ENCODE assay signal across 19 cellular contexts in the genomic region with DNA sequence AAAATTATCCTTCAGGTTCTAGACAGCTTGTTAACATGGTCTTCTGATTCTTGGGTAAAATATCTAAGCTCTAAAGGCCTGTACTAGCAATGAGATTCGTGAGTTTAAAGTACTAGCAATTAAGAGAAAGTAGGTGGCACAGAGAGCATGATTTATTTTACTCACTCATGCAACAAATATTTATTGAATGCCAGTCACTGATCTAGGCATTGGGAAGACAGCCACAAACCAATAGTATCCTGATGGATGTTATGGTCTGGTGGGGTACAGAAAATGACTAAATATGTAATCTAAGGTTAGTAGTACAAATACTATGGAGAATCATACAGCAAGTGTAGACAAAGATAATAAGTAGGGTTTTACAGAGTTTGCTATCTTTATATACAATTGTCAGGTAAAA.
DNase-seq lines count a peak whose midpoint lies in the region; ATAC-seq, FAIRE-seq and TF ChIP-seq lines count a peak whose summit lies in the region.
"Had no signal": no experiment of that assay in that cellular context is flagged by ENCODE, and none has a peak within 500 bp of the region (broad histone marks: within the 10 kb centered on the region; RNA-seq: fewer than 3 reads in every experiment).

No MANE protein-coding gene starts in this region.

- H3K27ac ChIP-seq in neural progenitor cell (no peak overlapping the region), substantia nigra (ENCODE audit: low read depth, low read length, poor library complexity, severe bottlenecking) (no peak overlapping the region)

- no peaks in the 10 kb centered on the region for H3K27me3 ChIP-seq in neural progenitor cell

- H3K36me3 ChIP-seq in neural progenitor cell = no peaks in the 10 kb centered on the region

- no peaks in the 10 kb centered on the region for H3K9me3 ChIP-seq in neural progenitor cell (ENCODE audit: low read depth)

- no peak overlapping the region for H3K9ac ChIP-seq in neural progenitor cell

- no peaks in the 10 kb centered on the region for H3K27me3 Mint-ChIP-seq in neural progenitor cell (ENCODE audit: insufficient read depth, low read depth)
- no peaks in the 10 kb centered on the region for H3K27me3 Mint-ChIP-seq in stimulated activated naive B cell treated with anti-CD40 and anti-IgM and Interleukin-4, amounts not matched to agents 10 μg/mL and 1 μg/mL and 100 μg/mL, for 72 hours
- H3K27me3 Mint-ChIP-seq: B cell; CD4-positive, alpha-beta T cell had no signal

- DNase-seq in A172 (ENCODE audit: low spot score) = peak; percentile 42
- peak; percentile 51 for DNase-seq in HS-27A (ENCODE audit: low read depth)
- peak; percentile 6 for DNase-seq in astrocyte of the hippocampus (ENCODE audit: low read depth, low spot score)
- DNase-seq in neural progenitor cell (ENCODE audit: low spot score) = no peak
- no peak for DNase-seq in substantia nigra (lab: John Stamatoyannopoulos, UW)
- no peak for DNase-seq in RCC 7860 (ENCODE audit: low spot score)
- DNase-seq in stimulated activated naive B cell treated with anti-CD40 and anti-IgM and Interleukin-4, amounts not matched to agents 10 μg/mL and 1 μg/mL and 100 μg/mL, for 72 hours = no peak
- DNase-seq: 8988T; ACHN; C1 segment of cervical spinal cord; CD4-positive, alpha-beta T cell; DMS79; H7 had no signal

- no peaks in the 10 kb centered on the region for H3K79me2 ChIP-seq in neural progenitor cell (ENCODE audit: low read depth)

- H3F3A ChIP-seq in neural progenitor cell (ENCODE audit: low read depth) = no peaks in the 10 kb centered on the region

- peak overlapping the region; percentile 19 for H2AFZ ChIP-seq in neural progenitor cell (replicated peaks)
- H2AFZ ChIP-seq: GM23338 had no signal

- H3K4me3 Mint-ChIP-seq in neural progenitor cell = no peak overlapping the region
- no peak overlapping the region for H3K4me3 Mint-ChIP-seq in stimulated activated naive B cell treated with anti-CD40 and anti-IgM and Interleukin-4, amounts not matched to agents 10 μg/mL and 1 μg/mL and 100 μg/mL, for 72 hours
- H3K4me3 Mint-ChIP-seq: B cell; CD4-positive, alpha-beta T cell; GM23338 had no signal

- H3K4me3 ChIP-seq in neural progenitor cell = no peak overlapping the region
- H3K4me3 ChIP-seq: GM23338 had no signal

- no peak overlapping the region for H3K4me2 ChIP-seq in neural progenitor cell
- H3K4me2 ChIP-seq: GM23338 had no signal

- no peaks in the 10 kb centered on the region for H3K36me3 Mint-ChIP-seq in neural progenitor cell
- H3K36me3 Mint-ChIP-seq in stimulated activated naive B cell treated with anti-CD40 and anti-IgM and Interleukin-4, amounts not matched to agents 10 μg/mL and 1 μg/mL and 100 μg/mL, for 72 hours = no peaks in the 10 kb centered on the region

- no peak for FAIRE-seq in RCC 7860 (lab: Jason Lieb, UNC)
- FAIRE-seq: G401.6, GM12891, HepG2, HTR-8/SVneo had no signal

- ATAC-seq in stimulated activated naive B cell treated with anti-CD40 and anti-IgM and Interleukin-4, amounts not matched to agents 10 μg/mL and 1 μg/mL and 100 μg/mL, for 72 hours (replicated peaks) = no peak
- ATAC-seq: GM23338, HepG2 had no signal

- H3K4me1 ChIP-seq in neural progenitor cell = no peaks in the 10 kb centered on the region

- H4K20me1 ChIP-seq in neural progenitor cell (ENCODE audit: low read depth) = no peaks in the 10 kb centered on the region

- H3K9me3 Mint-ChIP-seq in neural progenitor cell = no peaks in the 10 kb centered on the region
- peaks cover 3 to 6% of the 10 kb centered on the region in 2 donors for H3K9me3 Mint-ChIP-seq in stimulated activated naive B cell treated with anti-CD40 and anti-IgM and Interleukin-4, amounts not matched to agents 10 μg/mL and 1 μg/mL and 100 μg/mL, for 72 hours
- H3K9me3 Mint-ChIP-seq: GM23338 had no signal

- H3K27ac Mint-ChIP-seq in neural progenitor cell = no peak overlapping the region
- H3K27ac Mint-ChIP-seq in stimulated activated naive B cell treated with anti-CD40 and anti-IgM and Interleukin-4, amounts not matched to agents 10 μg/mL and 1 μg/mL and 100 μg/mL, for 72 hours = no peak overlapping the region
- H3K27ac Mint-ChIP-seq: B cell; CD4-positive, alpha-beta T cell; GM23338 had no signal

- TF ChIP-seq CTCF in neural progenitor cell (IDR thresholded peaks at IDR 0.05) = no peak

- no peaks in the 10 kb centered on the region for H3K4me1 Mint-ChIP-seq in neural progenitor cell
- no peaks in the 10 kb centered on the region for H3K4me1 Mint-ChIP-seq in stimulated activated naive B cell treated with anti-CD40 and anti-IgM and Interleukin-4, amounts not matched to agents 10 μg/mL and 1 μg/mL and 100 μg/mL, for 72 hours
- H3K4me1 Mint-ChIP-seq: B cell had no signal

Comparison
In these comparisons a context has a peak if more than half of its experiments do, and no peak if none do; other contexts are left out.
1. DNase-seq: peak in A172 (single experiment), HS-27A (single experiment) and astrocyte of the hippocampus (single experiment); none in neural progenitor cell (single experiment), substantia nigra (0 of 49), RCC 7860 (single experiment) and stimulated activated naive B cell treated with anti-CD40 and anti-IgM and Interleukin-4, amounts not matched to agents 10 μg/mL and 1 μg/mL and 100 μg/mL, for 72 hours (single experiment).